8 cellular contexts compared by ENCODE assay signal in the genomic region with DNA sequence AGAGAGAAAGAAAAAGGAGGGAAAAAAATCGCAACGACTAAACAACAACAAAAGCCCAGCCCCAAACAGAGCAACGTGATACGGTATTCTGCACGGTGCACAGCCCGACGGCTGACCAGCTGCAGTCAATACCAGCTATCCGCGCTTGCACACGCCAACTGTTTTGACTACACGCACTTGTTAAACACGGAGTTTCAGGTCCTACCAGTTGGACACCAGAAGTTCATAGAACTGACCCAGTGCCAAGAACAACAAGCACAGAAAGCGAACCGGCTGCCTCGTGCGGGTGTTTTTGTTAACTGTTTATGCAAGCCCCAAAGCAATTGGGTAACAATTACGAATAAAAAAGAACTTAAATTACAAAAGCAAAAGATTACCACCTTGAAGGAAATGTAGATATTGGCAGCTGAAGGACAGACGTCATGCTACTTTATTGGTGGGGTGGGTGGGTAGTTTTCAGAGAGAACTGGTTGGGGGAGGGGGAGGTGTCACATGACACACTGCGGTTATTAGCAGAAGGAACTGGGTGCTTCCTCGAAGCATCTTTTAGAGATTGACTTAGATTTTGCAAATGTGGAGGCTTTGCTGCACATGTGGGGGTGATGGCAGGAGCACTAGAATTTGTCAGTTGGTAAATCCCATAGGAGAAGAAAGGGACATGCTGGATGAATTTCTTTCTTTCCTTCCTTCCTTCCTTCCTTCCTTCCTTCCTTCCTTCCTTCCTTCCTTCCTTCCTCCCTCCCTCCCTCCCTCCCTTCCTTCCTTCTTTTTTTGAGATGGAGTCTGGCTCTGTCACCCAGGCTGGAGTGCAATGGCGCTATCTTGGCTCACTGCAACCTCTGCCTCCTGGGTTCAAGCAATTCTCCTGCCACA.
DNase-seq lines count a peak whose midpoint lies in the region; ATAC-seq and TF ChIP-seq lines count a peak whose summit lies in the region.

No MANE protein-coding gene starts in this region.

- H3K9ac ChIP-seq in HUES6 (ENCODE audit: low read length), result peak overlapping the region; percentile 96

- peaks cover 43% of the 10 kb centered on the region for H3K4me1 Mint-ChIP-seq in brain

- H3K9me3 ChIP-seq in HUES6 (ENCODE audit: control insufficient read depth, insufficient read depth, low read depth, low read length), result no peaks in the 10 kb centered on the region

- H3K4me3 ChIP-seq in HUES6 (ENCODE audit: low read depth, low read length), result peak overlapping the region; percentile 63

- peak overlapping the region; percentile 65 to 86 (median 78) for H3K4me3 Mint-ChIP-seq in brain

- H3K9me3 Mint-ChIP-seq in brain, result peaks cover 0 to 6% (median 0%) of the 10 kb centered on the region in 5 experiments

- peaks cover 3% of the 10 kb centered on the region for H3K27me3 Mint-ChIP-seq in brain

- peaks cover 20% of the 10 kb centered on the region for H3K36me3 Mint-ChIP-seq in brain

- DNase-seq in NOMO-1 (lab: John Stamatoyannopoulos, UW; ENCODE audit: unreplicated experiment in 2 of 2), result peak; percentile 6 to 19
- no peak for DNase-seq in NOMO-1 treated with dmso at 0.1 percent for 144 hours (lab: John Stamatoyannopoulos, UW; ENCODE audit: unreplicated experiment)
- peak; percentile 67 for DNase-seq in T-helper 9 cell
- peak; percentile 47 for DNase-seq in inferior parietal cortex (ENCODE audit: extremely low spot score)
- DNase-seq in stimulated activated CD4-positive, alpha-beta T cell treated with anti-CD3 and anti-CD28 coated beads, Interleukin-2, amount 100 ng/mL, for 4 hours (ENCODE audit: low read depth), result peak; percentile 55

- no peaks in the 10 kb centered on the region for H3K36me3 ChIP-seq in HUES6 (ENCODE audit: control insufficient read depth, insufficient read depth, low read length)

- no peaks in the 10 kb centered on the region for H3K27me3 ChIP-seq in HUES6 (ENCODE audit: control insufficient read depth, insufficient read depth, low read length)

- H3K27ac ChIP-seq in HUES6 (ENCODE audit: low read depth, low read length), result peak overlapping the region; percentile 87

- peak overlapping the region; percentile 43 to 90 (median 61) for H3K27ac Mint-ChIP-seq in brain

- ATAC-seq in HG02970 (IDR thresholded peaks at IDR 0.05; ENCODE audit: low FRiP score, unreplicated experiment), result no peak

- H3K4me1 ChIP-seq in HUES6 (ENCODE audit: control insufficient read depth, insufficient read depth, low read length), result peaks cover 66% of the 10 kb centered on the region

- no peak for TF ChIP-seq CTCF in brain (conservative IDR thresholded peaks at IDR 0.05)
